In the genomic region with DNA sequence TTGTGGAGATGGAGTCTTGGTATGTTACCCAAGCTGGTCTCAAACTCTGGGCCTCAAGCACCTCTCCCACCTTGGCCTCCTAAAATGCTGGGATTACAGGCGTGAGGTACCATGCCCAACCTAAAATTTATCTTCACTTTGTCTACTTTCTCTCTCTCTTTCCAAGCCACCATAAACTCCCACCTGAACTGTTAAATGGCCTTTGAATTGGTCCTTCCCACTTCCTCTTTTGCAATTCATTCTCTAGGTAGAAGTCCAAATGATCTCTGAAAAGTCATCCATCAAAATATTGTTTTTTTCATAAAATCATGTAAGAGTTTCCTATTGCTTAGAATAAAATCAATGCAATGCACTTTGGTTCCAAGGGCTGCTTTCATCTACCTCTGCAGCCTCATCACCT, we compare ENCODE assay signal across 11 cellular contexts.
"Had no signal": no experiment of that assay in that cellular context is flagged by ENCODE, and none has a peak within 500 bp of the region (broad histone marks: within the 10 kb centered on the region; RNA-seq: fewer than 3 reads in every experiment).

No MANE protein-coding gene starts in this region.

- H3K4me3 ChIP-seq: GM23248, GM23338, HAP-1 had no signal

- DNase-seq: GM23248, GOT3, H7, H9, HCEC 1CT, HFFc6 had no signal

- H3K4me1 ChIP-seq: HAP-1 had no signal

- H3K4me3 Mint-ChIP-seq: GM23338, H9, HFFc6 had no signal

- H2AFZ ChIP-seq: GM23248, GM23338 had no signal

- H3K9ac ChIP-seq: GM23248 had no signal

- H3K9me3 ChIP-seq: HAP-1 had no signal

- H3K4me1 Mint-ChIP-seq: GM23338, H9 had no signal

- H3K36me3 ChIP-seq: HAP-1 had no signal

- FAIRE-seq: H1, H54 had no signal

- H3K4me2 ChIP-seq: GM23338 had no signal

- ATAC-seq: GM23338, HCT116 had no signal

- H3K9me3 Mint-ChIP-seq: GM23338, H9, HFFc6 had no signal

- H3K27ac Mint-ChIP-seq: GM23338, H9, HFFc6 had no signal

- H3K27ac ChIP-seq: GM23248 had no signal
